Comparison of ENCODE assay signal across 14 cellular contexts in the genomic region with DNA sequence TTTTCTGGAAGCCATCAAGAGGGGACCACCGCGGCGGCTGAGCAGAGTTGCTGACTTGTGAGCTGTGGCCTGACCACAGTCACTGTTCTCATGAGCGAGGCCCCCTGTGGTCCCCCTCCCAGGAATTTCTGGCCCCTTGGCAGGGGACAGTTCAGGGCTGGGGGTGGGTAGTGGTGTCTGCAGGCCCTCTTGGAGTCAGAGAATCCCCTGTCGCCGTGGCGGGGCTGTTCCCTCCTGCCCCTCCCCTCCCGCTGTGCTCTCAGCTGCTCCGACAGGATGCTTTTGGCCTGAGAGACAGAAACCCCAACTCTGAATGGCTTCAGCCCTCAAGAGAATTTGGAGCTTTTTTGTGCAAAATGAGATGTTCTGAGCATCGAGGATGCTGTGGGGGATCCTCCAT.
DNase-seq lines count a peak whose midpoint lies in the region; ATAC-seq and TF ChIP-seq lines count a peak whose summit lies in the region.
"Had no signal": no experiment of that assay in that cellular context is flagged by ENCODE, and none has a peak within 500 bp of the region (broad histone marks: within the 10 kb centered on the region; RNA-seq: fewer than 3 reads in every experiment).

No MANE protein-coding gene starts in this region.

- peak overlapping the region; percentile 84 for H3K4me3 Mint-ChIP-seq in activated CD4-positive, alpha-beta T cell treated with anti-CD3 and anti-CD28 coated beads, Interleukin-2, amount 10 ng/mL, durations not matched to agents 24 days and 14 days
- H3K4me3 Mint-ChIP-seq: memory B cell had no signal

- H3K18ac ChIP-seq in IMR-90 (ENCODE audit: low read depth, low read length) = no peak overlapping the region

- peak overlapping the region; percentile 43; the same call in 1 of the 2 replicates for H3K23ac ChIP-seq in IMR-90 (ENCODE audit: low read depth, low read length)

- H4K91ac ChIP-seq in IMR-90 (ENCODE audit: insufficient read depth, low read depth, low read length) = peak overlapping the region; percentile 80

- no peak overlapping the region for H3K56ac ChIP-seq in IMR-90 (ENCODE audit: extremely low read depth, insufficient read depth, low read length)

- DNase-seq in activated CD4-positive, alpha-beta T cell treated with anti-CD3 and anti-CD28 coated beads, Interleukin-2, amount 10 ng/mL, durations not matched to agents 24 days and 14 days = peak; percentile 72
- no peak for DNase-seq in activated CD4-positive, alpha-beta T cell treated with anti-CD3 and anti-CD28 coated beads for 1 hour
- DNase-seq in IMR-90 (no peak), brain microvascular endothelial cell (no peak), osteoblast (ENCODE audit: insufficient read length, low spot score, missing footprints) (no peak), aorta (no peak), anterior cingulate cortex (lab: John Stamatoyannopoulos, UW) (no peak), inferior parietal cortex (ENCODE audit: extremely low spot score) (no peak)
- DNase-seq: DMS79, Karpas-422, NCI-H2029 treated with DMSO at 0.1 percent for 48 hours, retina had no signal

- peak overlapping the region; percentile 29 for H2AK9ac ChIP-seq in IMR-90 (replicated peaks; ENCODE audit: low read depth, low read length, poor library complexity)

- peaks cover 49% of the 10 kb centered on the region for H3K9me1 ChIP-seq in IMR-90 (ENCODE audit: insufficient read depth, low read length)

- H3K4me1 Mint-ChIP-seq in activated CD4-positive, alpha-beta T cell treated with anti-CD3 and anti-CD28 coated beads, Interleukin-2, amount 10 ng/mL, durations not matched to agents 24 days and 14 days = peaks cover 78% of the 10 kb centered on the region

- H2BK15ac ChIP-seq in IMR-90 (ENCODE audit: low read depth, low read length) = no peak overlapping the region; the same call in 2 of the 3 replicates

- H3K27me3 Mint-ChIP-seq in activated CD4-positive, alpha-beta T cell treated with anti-CD3 and anti-CD28 coated beads, Interleukin-2, amount 10 ng/mL, durations not matched to agents 24 days and 14 days = no peaks in the 10 kb centered on the region
- H3K27me3 Mint-ChIP-seq: memory B cell had no signal

- peaks cover 73% of the 10 kb centered on the region for H3K4me1 ChIP-seq in IMR-90 (ENCODE audit: control insufficient read depth, insufficient read depth, low read length)
- peaks cover 63% of the 10 kb centered on the region for H3K4me1 ChIP-seq in osteoblast (ENCODE audit: insufficient read depth, low read length)
- no peaks in the 10 kb centered on the region for H3K4me1 ChIP-seq in aorta (ENCODE audit: control insufficient read depth in 1 of 2, insufficient read depth in 2 of 2, low read length in 2 of 2)

- POLR2A ChIA-PET in IMR-90 (lab: Charles Lee; ENCODE audit: unreplicated experiment) = no interaction called here

- H3K27me3 ChIP-seq in IMR-90 (ENCODE audit: control insufficient read depth, insufficient read depth, low read length) = no peaks in the 10 kb centered on the region
- no peaks in the 10 kb centered on the region for H3K27me3 ChIP-seq in brain microvascular endothelial cell (replicated peaks)
- H3K27me3 ChIP-seq in osteoblast (ENCODE audit: insufficient read depth, low read length) = no peaks in the 10 kb centered on the region
- no peaks in the 10 kb centered on the region for H3K27me3 ChIP-seq in aorta (ENCODE audit: control insufficient read depth in 1 of 2, insufficient read depth in 2 of 2, low read length in 1 of 2)
- H3K27me3 ChIP-seq: upper lobe of left lung had no signal

- H3K36me3 Mint-ChIP-seq in activated CD4-positive, alpha-beta T cell treated with anti-CD3 and anti-CD28 coated beads, Interleukin-2, amount 10 ng/mL, durations not matched to agents 24 days and 14 days (ENCODE audit: low read depth) = peaks cover 9% of the 10 kb centered on the region
- H3K36me3 Mint-ChIP-seq: memory B cell had no signal

- H4K5ac ChIP-seq in IMR-90 (ENCODE audit: low read depth, low read length) = peak overlapping the region; percentile 5; the same call in 1 of the 2 replicates

- H2BK5ac ChIP-seq in IMR-90 (ENCODE audit: low read depth, low read length, poor library complexity, severe bottlenecking) = peak overlapping the region; percentile 57

- H2BK120ac ChIP-seq in IMR-90 (ENCODE audit: low read depth, low read length) = peak overlapping the region; percentile 77

- H3K27ac ChIP-seq in IMR-90 (ENCODE audit: insufficient read depth, low read length) (no peak overlapping the region), brain microvascular endothelial cell (peak overlapping the region; percentile 76), osteoblast (ENCODE audit: low read depth, low read length) (peak overlapping the region; percentile 71), aorta (ENCODE audit: low read depth in 1 of 2, low read length in 2 of 2) (no peak overlapping the region)

- H3K9me3 Mint-ChIP-seq in activated CD4-positive, alpha-beta T cell treated with anti-CD3 and anti-CD28 coated beads, Interleukin-2, amount 10 ng/mL, durations not matched to agents 24 days and 14 days = no peaks in the 10 kb centered on the region
- H3K9me3 Mint-ChIP-seq: memory B cell had no signal

- peak overlapping the region; percentile 39; the same call in 1 of the 2 replicates for H2BK20ac ChIP-seq in IMR-90 (ENCODE audit: low read depth, low read length)

- H3K9me3 ChIP-seq in IMR-90 (ENCODE audit: control insufficient read depth, insufficient read depth, low read length) (no peaks in the 10 kb centered on the region), osteoblast (ENCODE audit: low read depth, low read length) (no peaks in the 10 kb centered on the region), aorta (ENCODE audit: control insufficient read depth, low read length) (no peaks in the 10 kb centered on the region)
- H3K9me3 ChIP-seq: upper lobe of left lung had no signal

- peaks cover 96% of the 10 kb centered on the region for H3K79me2 ChIP-seq in osteoblast (ENCODE audit: insufficient read depth, low read length)

- H3K79me1 ChIP-seq in IMR-90 (ENCODE audit: low read depth in 1 of 2, low read length in 2 of 2) = peaks cover 44 to 96% of the 10 kb centered on the region in 2 experiments

- no peak overlapping the region for H3K9ac ChIP-seq in IMR-90 (ENCODE audit: low read depth, low read length)

- peaks cover 18% of the 10 kb centered on the region; the same call in 1 of the 2 replicates for H3K36me3 ChIP-seq in IMR-90 (ENCODE audit: control insufficient read depth, insufficient read depth, low read length)
- H3K36me3 ChIP-seq in brain microvascular endothelial cell (replicated peaks) = peaks cover 9% of the 10 kb centered on the region
- H3K36me3 ChIP-seq in osteoblast (ENCODE audit: insufficient read depth, low read length) = peaks cover 19% of the 10 kb centered on the region
- H3K36me3 ChIP-seq in aorta (ENCODE audit: control insufficient read depth in 1 of 2, insufficient read depth in 2 of 2, low read length in 1 of 2) = no peaks in the 10 kb centered on the region
- H3K36me3 ChIP-seq: upper lobe of left lung had no signal

- H2AFZ ChIP-seq in IMR-90 (replicated peaks; ENCODE audit: low read length, poor library complexity) (no peak overlapping the region), osteoblast (ENCODE audit: low read length) (no peak overlapping the region)

- H3K4ac ChIP-seq in IMR-90 (ENCODE audit: low read depth, low read length) = peak overlapping the region; percentile 84

- intact Hi-C loops in activated CD4-positive, alpha-beta T cell treated with anti-CD3 and anti-CD28 coated beads, Interleukin-2, amount 10 ng/mL, durations not matched to agents 24 days and 14 days (cut with micrococcal nuclease) = loop anchor here (5.0 kb wide), 1 partner anchor 40 kb away; no protein-coding TSS in a partner anchor
- intact Hi-C loops in IMR-90 (cut with micrococcal nuclease) = loop anchor here (5.0 kb wide), 1 partner anchor 580 kb away; no protein-coding TSS in a partner anchor
- intact Hi-C loops in aorta (cut with DNase I) = loop anchor here in 1 of 2 donors (5.0 kb wide), 1 partner anchor 45 kb away; no protein-coding TSS in a partner anchor

- CTCF ChIA-PET in IMR-90 (lab: Yijun Ruan, JAX) = interaction anchor here (0.6 to 0.9 kb wide), 2 partner anchors 44 to 63 kb away, joined by 3 read pairs; no protein-coding TSS in a partner anchor

- H4K20me1 ChIP-seq in IMR-90 (ENCODE audit: insufficient read depth, low read length) (peaks cover 88% of the 10 kb centered on the region), osteoblast (ENCODE audit: insufficient read depth, low read length) (peaks cover 74% of the 10 kb centered on the region)

- no peak for TF ChIP-seq RAD21 in IMR-90 (IDR thresholded peaks at IDR 0.05; ENCODE audit: low read length)

- WGBS in IMR-90 (ENCODE audit: extremely low coverage in 2 of 2, insufficient read length in 1 of 2), 2 experiments = 71% methylated on average over 8 of the region's 10 CpGs; no CpG with 5 or more reads in 1 of the 2 experiments
- 85 to 88% methylated on average over 10 of the region's 10 CpGs for WGBS in aorta, 2 donors

- peak overlapping the region; percentile 74; the same call in 1 of the 2 replicates for H2AK5ac ChIP-seq in IMR-90 (ENCODE audit: low read depth, low read length)

- H3K4me2 ChIP-seq in IMR-90 (ENCODE audit: low read depth, low read length) (no peak overlapping the region), osteoblast (ENCODE audit: insufficient read depth, low read length) (no peak overlapping the region)

- peak overlapping the region; percentile 85 for H3K27ac Mint-ChIP-seq in activated CD4-positive, alpha-beta T cell treated with anti-CD3 and anti-CD28 coated beads, Interleukin-2, amount 10 ng/mL, durations not matched to agents 24 days and 14 days
- H3K27ac Mint-ChIP-seq: memory B cell had no signal

- peak overlapping the region; percentile 15 to 48; a peak in 1 of 4 replicates for H4K8ac ChIP-seq in IMR-90 (ENCODE audit: low read depth in 2 of 2, low read length in 2 of 2)

- no peak for ATAC-seq in IMR-90 (ENCODE audit: low read depth)
- ATAC-seq in aorta (ENCODE audit: low FRiP score) = no peak

- BruUV-seq in IMR-90 (replicated peaks; lab: Mats Ljungman, UMichigan) = no TSS peak

- dilution Hi-C loops in IMR-90 (cut with HindIII; ENCODE audit: low sequenced_read_pairs, unreplicated experiment) = no loop called here

- H3K4me3 ChIP-seq in IMR-90 (ENCODE audit: insufficient read depth, low read depth, low read length) (no peak overlapping the region), brain microvascular endothelial cell (ENCODE audit: low read depth, low read length) (no peak overlapping the region), osteoblast (ENCODE audit: insufficient read depth, low read length) (no peak overlapping the region), aorta (ENCODE audit: low read length in 2 of 2) (no peak overlapping the region)

- no peak for TF ChIP-seq POLR2A in IMR-90 (IDR thresholded peaks at IDR 0.05; ENCODE audit: low read depth, low read length)

- in situ Hi-C loops in IMR-90 (cut with MboI; ENCODE audit: low sequenced_read_pairs) = no loop called here
- in situ Hi-C loops in brain microvascular endothelial cell (cut with HindIII; ENCODE audit: low pct_ligation_motif_present, low sequenced_read_pairs) = no loop called here

- H3K14ac ChIP-seq in IMR-90 (replicated peaks; ENCODE audit: low read depth, low read length) = peak overlapping the region; percentile 78

- TF ChIP-seq CTCF in IMR-90 (conservative IDR thresholded peaks at IDR 0.05; ENCODE audit: low read depth, low read length) (no peak), brain microvascular endothelial cell (IDR thresholded peaks at IDR 0.05; ENCODE audit: low read depth, low read length, missing control alignments) (no peak), osteoblast (IDR thresholded peaks at IDR 0.05; ENCODE audit: extremely low read depth, low read depth, low read length) (no peak)

Comparison
In these comparisons a context has a peak if more than half of its experiments do, and no peak if none do; other contexts are left out.
1. H3K27ac ChIP-seq: peak in brain microvascular endothelial cell (single experiment) and osteoblast (single experiment); none in IMR-90 (single experiment) and aorta (0 of 2).